In the genomic region with DNA sequence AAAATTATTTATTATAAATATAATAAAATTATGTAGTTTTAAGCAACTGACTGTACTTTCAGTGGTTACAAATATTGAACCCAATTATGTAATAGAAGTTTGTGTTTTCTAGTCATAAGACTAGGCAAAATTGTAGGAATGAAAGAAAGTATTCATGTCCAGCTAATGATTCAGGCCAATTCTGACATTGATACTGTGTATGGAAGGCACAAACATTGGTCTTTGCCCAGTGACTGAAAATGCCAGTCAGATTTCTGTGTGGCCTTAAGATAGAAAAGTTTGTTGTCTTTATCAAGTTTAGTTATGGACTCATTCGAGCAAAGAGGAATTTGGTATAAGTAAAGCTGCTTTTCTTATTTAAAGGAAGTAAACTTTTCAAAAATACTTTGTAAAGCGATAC, we compare ENCODE assay signal across 25 cellular contexts.
"Had no signal": no experiment of that assay in that cellular context is flagged by ENCODE, and none has a peak within 500 bp of the region (broad histone marks: within the 10 kb centered on the region; RNA-seq: fewer than 3 reads in every experiment).

No MANE protein-coding gene starts in this region.

- ATAC-seq: activated CD8-positive, alpha-beta T cell treated with anti-CD3 and anti-CD28 coated beads for 36 hours; left ventricle myocardium superior; right lobe of liver; stimulated activated effector memory CD8-positive, alpha-beta T cell treated with anti-CD3 and anti-CD28 coated beads, Interleukin-12 subunit alpha, Interleukin-12 subunit beta, amount 100 ng/mL, for 72 hours; stimulated activated naive CD8-positive, alpha-beta T cell treated with anti-CD3 and anti-CD28 coated beads, Interleukin-15, amount 100 ng/mL, for 72 hours had no signal

- H3K4me1 Mint-ChIP-seq: activated CD4-positive, alpha-beta T cell treated with anti-CD3 and anti-CD28 coated beads, Interleukin-2, amount 10 ng/mL, durations not matched to agents 7 days and 5 days; activated naive CD4-positive, alpha-beta T cell treated with anti-CD3 and anti-CD28 coated beads, Interleukin-2, amount 50 U/mL, for 24 hours; central memory CD8-positive, alpha-beta T cell; nephron progenitor cell; stimulated activated effector memory CD8-positive, alpha-beta T cell treated with anti-CD3 and anti-CD28 coated beads, Interleukin-12 subunit alpha, Interleukin-12 subunit beta, amount 100 ng/mL, for 72 hours; stimulated activated naive CD8-positive, alpha-beta T cell treated with anti-CD3 and anti-CD28 coated beads, Interleukin-15, amount 100 ng/mL, for 72 hours had no signal

- H3K36me3 ChIP-seq: uterus had no signal

- H3K9me3 ChIP-seq: esophagus squamous epithelium, pancreas, right lobe of liver, testis, uterus had no signal

- H3K27ac Mint-ChIP-seq: activated CD4-positive, alpha-beta T cell treated with anti-CD3 and anti-CD28 coated beads, Interleukin-2, amount 10 ng/mL, durations not matched to agents 7 days and 5 days; activated CD8-positive, alpha-beta T cell treated with anti-CD3 and anti-CD28 coated beads for 36 hours; activated naive CD4-positive, alpha-beta T cell treated with anti-CD3 and anti-CD28 coated beads, Interleukin-2, amount 50 U/mL, for 24 hours; endodermal cell; stimulated activated effector memory CD8-positive, alpha-beta T cell treated with anti-CD3 and anti-CD28 coated beads, Interleukin-12 subunit alpha, Interleukin-12 subunit beta, amount 100 ng/mL, for 72 hours; stimulated activated naive CD8-positive, alpha-beta T cell treated with anti-CD3 and anti-CD28 coated beads, Interleukin-15, amount 100 ng/mL, for 72 hours had no signal

- H3K27ac ChIP-seq: brain microvascular endothelial cell, coronary artery, esophagus squamous epithelium, pancreas, right lobe of liver, testis, uterus, WERI-Rb-1 had no signal

- DNase-seq: activated CD4-positive, alpha-beta T cell treated with anti-CD3 and anti-CD28 coated beads, Interleukin-2, amount 10 ng/mL, durations not matched to agents 7 days and 5 days; activated CD4-positive, CD25-positive, alpha-beta regulatory T cell treated with anti-CD3 and anti-CD28 coated beads, Interleukin-2, amount 50 U/mL, for 72 hours; activated CD8-positive, alpha-beta T cell treated with anti-CD3 and anti-CD28 coated beads for 36 hours; activated gamma-delta T cell treated with Interleukin-2 at 50 U/mL for 16 hours; activated T-cell treated with anti-CD3 and anti-CD28 coated beads, Interleukin-2, amount 50 U/mL, for 1 hour; aorta; endodermal cell; esophagus squamous epithelium; left ventricle myocardium superior; nephron progenitor cell; pancreas; right lobe of liver; small intestine; stimulated activated CD4-positive, alpha-beta T cell treated with anti-CD3 and anti-CD28 coated beads, Interleukin-2, amount 100 ng/mL, for 24 hours; stimulated activated naive CD8-positive, alpha-beta T cell treated with anti-CD3 and anti-CD28 coated beads, Interleukin-15, amount 100 ng/mL, for 72 hours; T-helper 1 cell; testis; trophoblast cell; uterus; WERI-Rb-1 had no signal

- H3K9me3 Mint-ChIP-seq: activated CD4-positive, alpha-beta T cell treated with anti-CD3 and anti-CD28 coated beads, Interleukin-2, amount 10 ng/mL, durations not matched to agents 7 days and 5 days; activated CD8-positive, alpha-beta T cell treated with anti-CD3 and anti-CD28 coated beads for 36 hours; activated naive CD4-positive, alpha-beta T cell treated with anti-CD3 and anti-CD28 coated beads, Interleukin-2, amount 50 U/mL, for 24 hours; central memory CD8-positive, alpha-beta T cell; endodermal cell; nephron progenitor cell; stimulated activated effector memory CD8-positive, alpha-beta T cell treated with anti-CD3 and anti-CD28 coated beads, Interleukin-12 subunit alpha, Interleukin-12 subunit beta, amount 100 ng/mL, for 72 hours; stimulated activated naive CD8-positive, alpha-beta T cell treated with anti-CD3 and anti-CD28 coated beads, Interleukin-15, amount 100 ng/mL, for 72 hours had no signal

- H3K4me1 ChIP-seq: esophagus squamous epithelium, right lobe of liver, testis, uterus had no signal

- H3K4me3 ChIP-seq: coronary artery, esophagus squamous epithelium, pancreas, right lobe of liver, testis, uterus had no signal

- H3K27me3 Mint-ChIP-seq: activated CD4-positive, alpha-beta T cell treated with anti-CD3 and anti-CD28 coated beads, Interleukin-2, amount 10 ng/mL, durations not matched to agents 7 days and 5 days; activated CD8-positive, alpha-beta T cell treated with anti-CD3 and anti-CD28 coated beads for 36 hours; activated naive CD4-positive, alpha-beta T cell treated with anti-CD3 and anti-CD28 coated beads, Interleukin-2, amount 50 U/mL, for 24 hours; central memory CD8-positive, alpha-beta T cell; stimulated activated naive CD8-positive, alpha-beta T cell treated with anti-CD3 and anti-CD28 coated beads, Interleukin-15, amount 100 ng/mL, for 72 hours had no signal

- H3K27me3 ChIP-seq: brain microvascular endothelial cell, esophagus squamous epithelium, pancreas, right lobe of liver, testis, uterus had no signal

- H3K4me3 Mint-ChIP-seq: activated CD4-positive, alpha-beta T cell treated with anti-CD3 and anti-CD28 coated beads, Interleukin-2, amount 10 ng/mL, durations not matched to agents 7 days and 5 days; activated CD8-positive, alpha-beta T cell treated with anti-CD3 and anti-CD28 coated beads for 36 hours; activated naive CD4-positive, alpha-beta T cell treated with anti-CD3 and anti-CD28 coated beads, Interleukin-2, amount 50 U/mL, for 24 hours; central memory CD8-positive, alpha-beta T cell; endodermal cell; nephron progenitor cell; stimulated activated effector memory CD8-positive, alpha-beta T cell treated with anti-CD3 and anti-CD28 coated beads, Interleukin-12 subunit alpha, Interleukin-12 subunit beta, amount 100 ng/mL, for 72 hours; stimulated activated naive CD8-positive, alpha-beta T cell treated with anti-CD3 and anti-CD28 coated beads, Interleukin-15, amount 100 ng/mL, for 72 hours had no signal
